ENCODE assay signal across 1 cellular context in genomic region chr12:3885179-3886094, GRCh38.
A peak's percentile ranks its signal among the peaks of the same experiment; 100 is the strongest.
TF ChIP-seq lines count a peak whose summit lies in the region.

No MANE protein-coding gene starts in this region.

TF ChIP-seq in GM12878, 131 proteins besides CTCF, POLR2A, EP300 and RAD21 (continued from another document):
- peak; percentile 25 for TF ChIP-seq SKIL (IDR thresholded peaks at IDR 0.05; ENCODE audit: low read depth, poor library complexity, severe bottlenecking)
